7 cellular contexts compared by ENCODE assay signal in genomic region chr12:53989227-53990113, GRCh38. TPM values are rescaled to one million over a fixed set of nuclear protein-coding genes. Genes with fewer than 3 reads are reported as not detected.
DNase-seq lines count a peak whose midpoint lies in the region; TF ChIP-seq lines count a peak whose summit lies in the region.

No MANE protein-coding gene starts in this region.

- H3K4me3 ChIP-seq in HFF-Myc (replicated peaks; ENCODE audit: low read depth, low read length): no peak overlapping the region
- no peak overlapping the region for H3K4me3 ChIP-seq in fibroblast of pulmonary artery (replicated peaks; ENCODE audit: low read depth, low read length)

- DNase-seq in Daoy (ENCODE audit: low read depth) (peak; percentile 77), HFF-Myc (ENCODE audit: extremely low read depth, low read depth) (no peak), SIG-M5 (lab: John Stamatoyannopoulos, UW) (peak; percentile 28), fibroblast of pulmonary artery (ENCODE audit: low read depth) (peak; percentile 40), KG1 (lab: John Stamatoyannopoulos, UW) (no peak), GF-D8 (lab: John Stamatoyannopoulos, UW) (no peak)
- DNase-seq in stimulated activated naive CD4-positive, alpha-beta T cell treated with Interleukin-2 at 50 U/mL for 16 hours (lab: John Stamatoyannopoulos, UW): peak; percentile 17

- TF ChIP-seq CTCF in HFF-Myc (IDR thresholded peaks at IDR 0.05; ENCODE audit: low read depth, low read length, missing control alignments): peak; percentile 46
- peak; percentile 55 for TF ChIP-seq CTCF in fibroblast of pulmonary artery (IDR thresholded peaks at IDR 0.05; ENCODE audit: low read length, missing control alignments)

RNA-seq across cellular contexts. Expression of gene HOXC10, which starts 4.5 kb away (rescaled TPM):
- 5.3 and 18.7 TPM in 2 replicates for total RNA-seq in Daoy (2014; rRNA removed; shearing (Covaris generic))

RNA-seq across cellular contexts. Expression of gene HOXC9, which starts 10.5 kb away (rescaled TPM):
- total RNA-seq in Daoy (2014; rRNA removed; shearing (Covaris generic)): 7.3 and 12.6 TPM in 2 replicates

RNA-seq across cellular contexts. Expression of gene HOTAIR, which starts 14.7 kb away (rescaled TPM):
- total RNA-seq in Daoy (2014; rRNA removed; shearing (Covaris generic)): 1.5 and 2.2 TPM in 2 replicates

RNA-seq across cellular contexts. Expression of gene HOXC11, which starts 16.5 kb away (rescaled TPM):
- 1.5 and 2.6 TPM in 2 replicates for total RNA-seq in Daoy (2014; rRNA removed; shearing (Covaris generic))

RNA-seq across cellular contexts. Expression of gene HOXC8, which starts 19.3 kb away (rescaled TPM):
- total RNA-seq in Daoy (2014; rRNA removed; shearing (Covaris generic)): 1.4 and 1.9 TPM in 2 replicates

Comparison
In these comparisons a context has a peak if more than half of its experiments do, and no peak if none do; other contexts are left out.
1. DNase-seq: peak in Daoy (single experiment), SIG-M5 (single experiment), fibroblast of pulmonary artery (single experiment) and stimulated activated naive CD4-positive, alpha-beta T cell treated with Interleukin-2 at 50 U/mL for 16 hours (single experiment); none in HFF-Myc (single experiment), KG1 (single experiment) and GF-D8 (single experiment).